In the genomic region with DNA sequence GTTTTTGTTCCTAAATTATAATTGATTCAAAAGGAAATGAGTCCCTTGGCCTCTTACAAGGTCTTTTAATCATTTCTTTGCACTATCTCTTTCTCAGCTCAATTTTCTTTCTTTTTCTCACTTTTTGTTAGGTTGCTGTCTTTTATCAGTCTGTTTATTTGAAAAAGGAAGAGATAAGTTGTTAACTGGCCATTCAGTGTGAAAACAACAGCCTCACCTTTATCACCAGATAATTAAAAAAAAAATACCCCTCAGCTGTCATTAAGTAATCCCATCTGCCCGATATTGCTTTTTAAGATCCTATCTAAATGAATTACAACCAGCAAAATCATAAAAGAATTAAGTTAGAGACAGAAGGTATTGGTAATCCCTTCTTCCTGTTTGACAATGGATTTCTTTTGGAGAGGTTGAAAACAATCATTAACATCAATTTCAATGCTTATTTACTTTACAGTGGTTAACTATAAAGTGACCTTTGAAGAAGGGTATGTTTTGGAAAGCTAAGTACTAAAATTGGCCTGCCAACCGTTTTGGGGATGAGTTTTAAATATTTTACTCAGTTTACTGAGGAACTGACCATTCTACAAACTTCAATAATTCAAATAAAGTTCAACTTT, we compare ENCODE assay signal across 1 cellular context.
TF ChIP-seq lines count a peak whose summit lies in the region.

No MANE protein-coding gene starts in this region.

TF ChIP-seq in WTC11, 78 proteins besides CTCF, POLR2A, EP300 and RAD21:
- no peak for TF ChIP-seq HMGA2 (CRISPR knock-in tag; IDR thresholded peaks at IDR 0.05)
- TF ChIP-seq, protein P1, sequence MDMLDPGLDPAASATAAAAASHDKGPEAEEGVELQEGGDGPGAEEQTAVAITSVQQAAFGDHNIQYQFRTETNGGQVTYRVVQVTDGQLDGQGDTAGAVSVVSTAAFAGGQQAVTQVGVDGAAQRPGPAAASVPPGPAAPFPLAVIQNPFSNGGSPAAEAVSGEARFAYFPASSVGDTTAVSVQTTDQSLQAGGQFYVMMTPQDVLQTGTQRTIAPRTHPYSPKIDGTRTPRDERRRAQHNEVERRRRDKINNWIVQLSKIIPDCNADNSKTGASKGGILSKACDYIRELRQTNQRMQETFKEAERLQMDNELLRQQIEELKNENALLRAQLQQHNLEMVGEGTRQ (CRISPR knock-in tag; IDR thresholded peaks at IDR 0.05), result no peak
- no peak for TF ChIP-seq ELF4 (CRISPR knock-in tag; IDR thresholded peaks at IDR 0.05; ENCODE audit: low read depth)
- TF ChIP-seq RORB (CRISPR knock-in tag; IDR thresholded peaks at IDR 0.05), result no peak
- TF ChIP-seq SP1 (CRISPR knock-in tag; conservative IDR thresholded peaks at IDR 0.05), result no peak
- TF ChIP-seq ZNF317 (CRISPR knock-in tag; IDR thresholded peaks at IDR 0.05; ENCODE audit: borderline replicate concordance, low read depth), result no peak
- no peak for TF ChIP-seq ESRRA (CRISPR knock-in tag; IDR thresholded peaks at IDR 0.05; ENCODE audit: borderline replicate concordance)
